2 cellular contexts compared by ENCODE assay signal in genomic region chr5:108461628-108462367, GRCh38.
TF ChIP-seq lines count a peak whose summit lies in the region.

No MANE protein-coding gene starts in this region.

TF ChIP-seq in HepG2, 621 proteins besides CTCF, POLR2A, EP300 and RAD21 (continued from another document):
- TF ChIP-seq, protein P1, sequence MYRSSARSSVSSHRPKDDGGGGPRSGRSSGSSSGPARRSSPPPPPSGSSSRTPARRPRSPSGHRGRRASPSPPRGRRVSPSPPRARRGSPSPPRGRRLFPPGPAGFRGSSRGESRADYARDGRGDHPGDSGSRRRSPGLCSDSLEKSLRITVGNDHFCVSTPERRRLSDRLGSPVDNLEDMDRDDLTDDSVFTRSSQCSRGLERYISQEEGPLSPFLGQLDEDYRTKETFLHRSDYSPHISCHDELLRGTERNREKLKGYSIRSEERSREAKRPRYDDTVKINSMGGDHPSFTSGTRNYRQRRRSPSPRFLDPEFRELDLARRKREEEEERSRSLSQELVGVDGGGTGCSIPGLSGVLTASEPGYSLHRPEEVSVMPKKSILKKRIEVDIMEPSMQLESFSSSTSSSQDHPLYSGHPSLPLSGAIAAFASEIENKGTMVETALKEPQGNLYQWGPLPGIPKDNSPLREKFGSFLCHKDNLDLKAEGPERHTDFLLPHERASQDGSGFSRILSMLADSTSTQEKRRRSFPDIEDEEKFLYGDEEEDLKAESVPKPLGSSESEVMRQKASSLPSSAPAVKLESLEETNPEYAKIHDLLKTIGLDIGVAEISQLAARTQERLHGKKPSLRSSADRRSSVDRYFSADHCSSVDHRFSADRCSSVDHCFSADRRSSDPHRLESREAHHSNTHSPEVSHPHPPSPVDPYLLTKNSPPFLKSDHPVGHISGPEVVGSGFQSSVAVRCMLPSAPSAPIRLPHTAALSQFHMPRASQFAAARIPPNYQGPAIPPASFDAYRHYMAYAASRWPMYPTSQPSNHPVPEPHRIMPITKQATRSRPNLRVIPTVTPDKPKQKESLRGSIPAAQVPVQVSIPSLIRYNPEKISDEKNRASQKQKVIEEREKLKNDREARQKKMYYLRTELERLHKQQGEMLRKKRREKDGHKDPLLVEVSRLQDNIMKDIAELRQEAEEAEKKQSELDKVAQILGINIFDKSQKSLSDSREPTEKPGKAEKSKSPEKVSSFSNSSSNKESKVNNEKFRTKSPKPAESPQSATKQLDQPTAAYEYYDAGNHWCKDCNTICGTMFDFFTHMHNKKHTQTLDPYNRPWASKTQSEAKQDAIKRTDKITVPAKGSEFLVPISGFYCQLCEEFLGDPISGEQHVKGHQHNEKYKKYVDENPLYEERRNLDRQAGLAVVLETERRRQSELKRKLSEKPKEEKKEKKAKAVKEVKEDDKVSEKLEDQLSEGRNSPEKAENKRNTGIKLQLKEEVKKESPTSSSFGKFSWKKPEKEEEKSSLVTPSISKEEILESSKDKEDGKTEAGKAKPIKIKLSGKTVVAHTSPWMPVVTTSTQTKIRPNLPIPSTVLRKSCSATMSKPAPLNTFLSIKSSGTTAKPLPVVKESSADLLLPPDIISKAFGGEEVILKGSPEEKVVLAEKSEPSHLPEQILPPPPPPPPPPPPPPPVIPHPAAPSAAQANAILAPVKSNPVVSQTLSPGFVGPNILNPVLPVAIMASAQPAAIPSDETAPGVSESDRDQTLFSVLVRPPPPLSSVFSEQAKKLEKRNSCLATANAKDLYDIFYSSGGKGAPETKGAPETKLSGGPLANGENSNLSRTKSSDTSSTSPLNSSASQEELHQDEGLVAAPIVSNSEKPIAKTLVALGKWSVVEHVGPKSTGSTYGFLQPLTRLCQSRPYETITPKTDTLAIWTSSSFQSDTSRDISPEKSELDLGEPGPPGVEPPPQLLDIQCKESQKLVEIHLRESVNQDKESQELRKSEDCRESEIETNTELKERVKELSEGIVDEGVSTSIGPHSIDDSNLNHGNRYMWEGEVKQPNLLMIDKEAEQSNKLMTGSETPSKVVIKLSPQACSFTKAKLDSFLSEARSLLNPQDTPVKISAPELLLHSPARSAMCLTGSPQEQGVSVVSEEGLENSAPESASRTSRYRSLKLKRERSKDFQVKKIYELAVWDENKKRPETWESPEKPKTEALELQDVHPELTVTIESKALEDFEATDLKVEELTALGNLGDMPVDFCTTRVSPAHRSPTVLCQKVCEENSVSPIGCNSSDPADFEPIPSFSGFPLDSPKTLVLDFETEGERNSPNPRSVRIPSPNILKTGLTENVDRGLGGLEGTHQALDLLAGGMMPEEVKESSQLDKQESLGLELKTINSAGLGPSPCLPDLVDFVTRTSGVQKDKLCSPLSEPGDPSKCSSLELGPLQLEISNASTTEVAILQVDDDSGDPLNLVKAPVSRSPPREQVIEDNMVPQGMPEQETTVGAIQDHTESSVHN (CRISPR knock-in tag; IDR thresholded peaks at IDR 0.05): no peak
- TF ChIP-seq KAT7 (CRISPR knock-in tag; IDR thresholded peaks at IDR 0.05; ENCODE audit: borderline replicate concordance) (no peak), ZNF572 (CRISPR knock-in tag; IDR thresholded peaks at IDR 0.05) (no peak), RARA (CRISPR knock-in tag; IDR thresholded peaks at IDR 0.05) (no peak), JUND (CRISPR knock-in tag; IDR thresholded peaks at IDR 0.05) (no peak)
- TF ChIP-seq, protein P2, sequence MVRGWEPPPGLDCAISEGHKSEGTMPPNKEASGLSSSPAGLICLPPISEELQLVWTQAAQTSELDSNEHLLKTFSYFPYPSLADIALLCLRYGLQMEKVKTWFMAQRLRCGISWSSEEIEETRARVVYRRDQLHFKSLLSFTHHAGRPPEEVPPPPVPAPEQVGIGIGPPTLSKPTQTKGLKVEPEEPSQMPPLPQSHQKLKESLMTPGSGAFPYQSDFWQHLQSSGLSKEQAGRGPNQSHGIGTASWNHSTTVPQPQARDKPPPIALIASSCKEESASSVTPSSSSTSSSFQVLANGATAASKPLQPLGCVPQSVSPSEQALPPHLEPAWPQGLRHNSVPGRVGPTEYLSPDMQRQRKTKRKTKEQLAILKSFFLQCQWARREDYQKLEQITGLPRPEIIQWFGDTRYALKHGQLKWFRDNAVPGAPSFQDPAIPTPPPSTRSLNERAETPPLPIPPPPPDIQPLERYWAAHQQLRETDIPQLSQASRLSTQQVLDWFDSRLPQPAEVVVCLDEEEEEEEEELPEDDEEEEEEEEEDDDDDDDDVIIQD (CRISPR knock-in tag; IDR thresholded peaks at IDR 0.05; ENCODE audit: low read depth): no peak

TF ChIP-seq in SK-N-SH, 30 proteins besides CTCF, POLR2A, EP300 and RAD21 (continued from another document):
- TF ChIP-seq, protein P3, sequence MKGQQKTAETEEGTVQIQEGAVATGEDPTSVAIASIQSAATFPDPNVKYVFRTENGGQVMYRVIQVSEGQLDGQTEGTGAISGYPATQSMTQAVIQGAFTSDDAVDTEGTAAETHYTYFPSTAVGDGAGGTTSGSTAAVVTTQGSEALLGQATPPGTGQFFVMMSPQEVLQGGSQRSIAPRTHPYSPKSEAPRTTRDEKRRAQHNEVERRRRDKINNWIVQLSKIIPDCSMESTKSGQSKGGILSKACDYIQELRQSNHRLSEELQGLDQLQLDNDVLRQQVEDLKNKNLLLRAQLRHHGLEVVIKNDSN (IDR thresholded peaks at IDR 0.05; ENCODE audit: borderline replicate concordance, low read depth): no peak
- no peak for TF ChIP-seq IRF3 (IDR thresholded peaks at IDR 0.05; ENCODE audit: low read depth, low read length)
- no peak for TF ChIP-seq POLR2AphosphoS5 (IDR thresholded peaks at IDR 0.05; ENCODE audit: low read depth, low read length)
- TF ChIP-seq SIN3A (IDR thresholded peaks at IDR 0.05; ENCODE audit: borderline replicate concordance, low read depth, low read length): no peak
- TF ChIP-seq NRF1 (IDR thresholded peaks at IDR 0.05; ENCODE audit: low read depth, low read length): no peak
- no peak for TF ChIP-seq FOXM1 (IDR thresholded peaks at IDR 0.05; ENCODE audit: low read depth)
- peak; percentile 58; the same call in 1 of the 2 replicates for TF ChIP-seq FOSL2 (IDR thresholded peaks at IDR 0.05; ENCODE audit: borderline replicate concordance, low read depth)
- TF ChIP-seq MAX (IDR thresholded peaks at IDR 0.05; ENCODE audit: low read depth): no peak
- TF ChIP-seq GABPA (IDR thresholded peaks at IDR 0.05; ENCODE audit: low read depth): no peak
- TF ChIP-seq MEF2A (IDR thresholded peaks at IDR 0.05; ENCODE audit: borderline replicate concordance, low read depth): peak; percentile 56; the same call in 1 of the 2 replicates
- peak; percentile 43; the same call in 1 of the 2 replicates for TF ChIP-seq JUND (IDR thresholded peaks at IDR 0.05)
- TF ChIP-seq RFX5 (IDR thresholded peaks at IDR 0.05; ENCODE audit: low read length): no peak
- no peak for TF ChIP-seq FOXJ3 (CRISPR knock-in tag; IDR thresholded peaks at IDR 0.05)
- no peak for TF ChIP-seq ZBTB33 (IDR thresholded peaks at IDR 0.05; ENCODE audit: borderline replicate concordance, low read depth)
- TF ChIP-seq ELF1 (IDR thresholded peaks at IDR 0.05): no peak
- no peak for TF ChIP-seq MXI1 (IDR thresholded peaks at IDR 0.05; ENCODE audit: low read depth, low read length)
- TF ChIP-seq YY1 (IDR thresholded peaks at IDR 0.05; ENCODE audit: low read depth): no peak
- TF ChIP-seq TAF1 (IDR thresholded peaks at IDR 0.05; ENCODE audit: borderline replicate concordance, low read depth, low read length): no peak
- TF ChIP-seq REST (IDR thresholded peaks at IDR 0.05; ENCODE audit: low read depth, low read length): no peak
- TF ChIP-seq TEAD4 (IDR thresholded peaks at IDR 0.05; ENCODE audit: borderline replicate concordance, insufficient read depth): no peak
- TF ChIP-seq TCF12 (IDR thresholded peaks at IDR 0.05): peak; percentile 37
- no peak for TF ChIP-seq GATA2 (CRISPR knock-in tag; IDR thresholded peaks at IDR 0.05)
- no peak for TF ChIP-seq RCOR1 (IDR thresholded peaks at IDR 0.05; ENCODE audit: low read length)
